ENCODE assay signal across 26 cellular contexts in the genomic region with DNA sequence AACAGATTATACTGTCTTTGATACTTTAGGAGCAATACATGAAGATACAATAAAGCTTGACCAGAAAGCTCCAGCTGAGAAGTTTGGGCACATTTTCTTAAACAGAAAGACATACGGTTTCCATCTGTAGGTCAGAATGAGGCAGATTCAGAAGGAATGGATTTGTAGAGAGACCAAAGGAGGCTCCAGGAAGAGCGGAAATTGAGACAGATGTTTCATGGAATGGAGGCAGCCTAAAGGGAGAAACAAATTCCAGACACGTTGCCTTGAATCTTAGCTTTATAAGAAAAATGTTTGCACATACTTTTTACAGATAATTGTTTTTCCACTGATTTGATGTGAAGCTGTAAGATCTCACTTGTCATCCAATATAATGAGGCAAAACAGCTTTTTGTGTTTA. TPM values are rescaled to one million over a fixed set of nuclear protein-coding genes. Genes with fewer than 3 reads are reported as not detected.
DNase-seq lines count a peak whose midpoint lies in the region; ATAC-seq and TF ChIP-seq lines count a peak whose summit lies in the region.
"Had no signal": no experiment of that assay in that cellular context is flagged by ENCODE, and none has a peak within 500 bp of the region (broad histone marks: within the 10 kb centered on the region; RNA-seq: fewer than 3 reads in every experiment).

No MANE protein-coding gene starts in this region.

- no peaks in the 10 kb centered on the region for H3K79me2 ChIP-seq in trophoblast cell (ENCODE audit: control insufficient read depth, insufficient read depth, low read length, poor library complexity)

- POLR2A ChIA-PET in IMR-90 (lab: Charles Lee; ENCODE audit: unreplicated experiment), result interaction anchor here (0.5 to 1.3 kb wide), 2 partner anchors 200 to 348 kb away, joined by 3 read pairs; no protein-coding TSS in a partner anchor

- H3K36me3 ChIP-seq in IMR-90 (ENCODE audit: control insufficient read depth, insufficient read depth, low read length) (no peaks in the 10 kb centered on the region), trophoblast cell (ENCODE audit: control insufficient read depth in 1 of 2, insufficient read depth in 2 of 2, low read length in 2 of 2) (no peaks in the 10 kb centered on the region)
- H3K36me3 ChIP-seq: brain microvascular endothelial cell, right lobe of liver had no signal

- no peak overlapping the region for H3K14ac ChIP-seq in IMR-90 (replicated peaks; ENCODE audit: low read depth, low read length)
- H3K14ac ChIP-seq in trophoblast cell (ENCODE audit: low read length), result no peak overlapping the region

- peak overlapping the region; percentile 54; the same call in 1 of the 2 replicates for H2BK20ac ChIP-seq in IMR-90 (ENCODE audit: low read depth, low read length)

- H4K91ac ChIP-seq in IMR-90 (ENCODE audit: insufficient read depth, low read depth, low read length), result peak overlapping the region; percentile 39; the same call in 1 of the 2 replicates
- no peak overlapping the region for H4K91ac ChIP-seq in trophoblast cell (ENCODE audit: low read depth, low read length)

- ATAC-seq in IMR-90 (ENCODE audit: low read depth), result peak; percentile 44; the same call in 1 of the 2 replicates
- no peak for ATAC-seq in HG03378 (IDR thresholded peaks at IDR 0.05; ENCODE audit: unreplicated experiment)
- ATAC-seq in activated T-cell treated with anti-CD3 and anti-CD28 coated beads, Interleukin-2, amount 50 U/mL, for 4 hours, result no peak
- ATAC-seq: HepG2; PC-3; right lobe of liver; stimulated activated naive CD8-positive, alpha-beta T cell treated with anti-CD3 and anti-CD28 coated beads, Interleukin-15, Interleukin-2, amounts not matched to agents 100 U/mL and 50 U/mL, for 24 hours had no signal

- intact Hi-C loops in IMR-90 (cut with micrococcal nuclease), result loop anchor here (2.0 kb wide), 2 partner anchors 199 to 347 kb away; no protein-coding TSS in a partner anchor

- H3K9me1 ChIP-seq in IMR-90 (ENCODE audit: insufficient read depth, low read length), result no peaks in the 10 kb centered on the region

- H4K8ac ChIP-seq in IMR-90 (ENCODE audit: low read depth in 2 of 2, low read length in 2 of 2) (peak overlapping the region in 1 of 2 experiments; percentile 29; a peak in 2 of 4 replicates), trophoblast cell (ENCODE audit: low read depth, low read length) (no peak overlapping the region)

- peak overlapping the region; percentile 37 for H2BK5ac ChIP-seq in IMR-90 (ENCODE audit: low read depth, low read length, poor library complexity, severe bottlenecking)
- no peak overlapping the region for H2BK5ac ChIP-seq in trophoblast cell (ENCODE audit: low read depth, low read length, poor library complexity)

- no peak overlapping the region for H2BK15ac ChIP-seq in IMR-90 (ENCODE audit: low read depth, low read length)

- no peaks in the 10 kb centered on the region for H3K4me1 Mint-ChIP-seq in activated T-cell treated with anti-CD3 and anti-CD28 coated beads, Interleukin-2, amount 50 U/mL, for 4 hours (ENCODE audit: low read depth)

- H3K4me3 ChIP-seq in IMR-90 (ENCODE audit: insufficient read depth, low read depth, low read length), result no peak overlapping the region
- no peak overlapping the region for H3K4me3 ChIP-seq in trophoblast cell (ENCODE audit: low read depth, low read length)
- H3K4me3 ChIP-seq: coronary artery, right lobe of liver had no signal

- H3K18ac ChIP-seq in IMR-90 (ENCODE audit: low read depth, low read length) (peak overlapping the region; percentile 9; the same call in 1 of the 2 replicates), trophoblast cell (ENCODE audit: low read length) (no peak overlapping the region)

- no peak for TF ChIP-seq POLR2A in IMR-90 (IDR thresholded peaks at IDR 0.05; ENCODE audit: low read depth, low read length)

- no peak overlapping the region for H3K4me2 ChIP-seq in IMR-90 (ENCODE audit: low read depth, low read length)
- no peak overlapping the region for H3K4me2 ChIP-seq in trophoblast cell (ENCODE audit: low read length)

- H3K36me3 Mint-ChIP-seq in activated T-cell treated with anti-CD3 and anti-CD28 coated beads, Interleukin-2, amount 50 U/mL, for 4 hours (ENCODE audit: insufficient read depth), result no peaks in the 10 kb centered on the region
- H3K36me3 Mint-ChIP-seq: activated naive CD8-positive, alpha-beta T cell had no signal

- H4K5ac ChIP-seq in IMR-90 (ENCODE audit: low read depth, low read length), result no peak overlapping the region; the same call in 1 of the 2 replicates

- no TSS peak for BruUV-seq in IMR-90 (replicated peaks; lab: Mats Ljungman, UMichigan)

- dilution Hi-C loops in IMR-90 (cut with HindIII; ENCODE audit: low sequenced_read_pairs, unreplicated experiment), result loop anchor here (25.0 kb wide), 1 partner anchor 357 kb away; no protein-coding TSS in a partner anchor

- H3K9ac ChIP-seq in IMR-90 (ENCODE audit: low read depth, low read length) (no peak overlapping the region), trophoblast cell (ENCODE audit: low read length) (no peak overlapping the region)

- DNase-seq in AG09319 (ENCODE audit: extremely low read depth, low read depth) (peak; percentile 61), IMR-90 (peak; percentile 49), fibroblast of the conjunctiva (ENCODE audit: low read depth) (peak; percentile 28), trophoblast cell (peak in 1 of 2 donors; percentile 18), NCI-H446 (lab: John Stamatoyannopoulos, UW) (no peak), SHP77 treated with DMSO at 0.1 percent for 48 hours (lab: John Stamatoyannopoulos, UW) (no peak)
- no peak for DNase-seq in activated T-cell treated with anti-CD3 and anti-CD28 coated beads, Interleukin-2, amount 50 U/mL, for 4 hours
- DNase-seq: brain microvascular endothelial cell; CD4-positive, alpha-beta T cell; DMS53; NCI-H146; NCI-H2171; occipital lobe; PC-3; right lobe of liver; stimulated activated CD4-positive, alpha-beta T cell treated with anti-CD3 and anti-CD28 coated beads, Interleukin-1b, Interleukin-23, amount 100 ng/mL, for 48 hours; stimulated activated naive CD8-positive, alpha-beta T cell treated with anti-CD3 and anti-CD28 coated beads, Interleukin-15, Interleukin-2, amounts not matched to agents 100 U/mL and 50 U/mL, for 24 hours; T-helper 9 cell had no signal

- no peak overlapping the region for H2AFZ ChIP-seq in IMR-90 (replicated peaks; ENCODE audit: low read length, poor library complexity)
- H2AFZ ChIP-seq in trophoblast cell (ENCODE audit: insufficient read depth, low read length, poor library complexity), result no peak overlapping the region

- H3K27me3 Mint-ChIP-seq in activated T-cell treated with anti-CD3 and anti-CD28 coated beads, Interleukin-2, amount 50 U/mL, for 4 hours (ENCODE audit: low read depth), result no peaks in the 10 kb centered on the region
- H3K27me3 Mint-ChIP-seq: CD4-positive, alpha-beta T cell had no signal

- in situ Hi-C loops in IMR-90 (cut with MboI; ENCODE audit: low sequenced_read_pairs), result loop anchor here (10.0 kb wide), 1 partner anchor 165 kb away; no protein-coding TSS in a partner anchor

- H3K4me1 ChIP-seq in IMR-90 (ENCODE audit: control insufficient read depth, insufficient read depth, low read length) (peaks cover 6% of the 10 kb centered on the region), trophoblast cell (ENCODE audit: control insufficient read depth in 1 of 2, insufficient read depth in 2 of 2, low read length in 2 of 2) (peaks cover 0 to 2% of the 10 kb centered on the region in 2 experiments)
- H3K4me1 ChIP-seq: right lobe of liver had no signal

- H3K9me3 Mint-ChIP-seq in activated T-cell treated with anti-CD3 and anti-CD28 coated beads, Interleukin-2, amount 50 U/mL, for 4 hours, result no peaks in the 10 kb centered on the region
- H3K9me3 Mint-ChIP-seq: CD4-positive, alpha-beta T cell had no signal

- H3K4me3 Mint-ChIP-seq in activated T-cell treated with anti-CD3 and anti-CD28 coated beads, Interleukin-2, amount 50 U/mL, for 4 hours, result no peak overlapping the region
- H3K4me3 Mint-ChIP-seq: activated naive CD8-positive, alpha-beta T cell; CD4-positive, alpha-beta T cell had no signal

- no peak overlapping the region for H3K56ac ChIP-seq in IMR-90 (ENCODE audit: extremely low read depth, insufficient read depth, low read length)

- H2BK120ac ChIP-seq in IMR-90 (ENCODE audit: low read depth, low read length) (peak overlapping the region; percentile 77), trophoblast cell (ENCODE audit: insufficient read depth, low read length, poor library complexity) (peak overlapping the region; percentile 80)

- H4K20me1 ChIP-seq in IMR-90 (ENCODE audit: insufficient read depth, low read length), result no peaks in the 10 kb centered on the region

- no peak overlapping the region for H3K4ac ChIP-seq in IMR-90 (ENCODE audit: low read depth, low read length)
- no peak overlapping the region for H3K4ac ChIP-seq in trophoblast cell (ENCODE audit: low read depth, low read length)

- TF ChIP-seq CTCF in AG09319 (IDR thresholded peaks at IDR 0.05; ENCODE audit: low read depth, low read length) (no peak), IMR-90 (conservative IDR thresholded peaks at IDR 0.05; ENCODE audit: low read depth, low read length) (no peak)

- H3K9me3 ChIP-seq in IMR-90 (ENCODE audit: control insufficient read depth, insufficient read depth, low read length) (no peaks in the 10 kb centered on the region), trophoblast cell (ENCODE audit: insufficient read depth, low read depth, low read length) (no peaks in the 10 kb centered on the region)
- H3K9me3 ChIP-seq: right lobe of liver had no signal

- H3K27me3 ChIP-seq in IMR-90 (ENCODE audit: control insufficient read depth, insufficient read depth, low read length) (no peaks in the 10 kb centered on the region), trophoblast cell (ENCODE audit: insufficient read depth, low read length) (no peaks in the 10 kb centered on the region)
- H3K27me3 ChIP-seq: brain microvascular endothelial cell, right lobe of liver had no signal

- H2AK9ac ChIP-seq in IMR-90 (replicated peaks; ENCODE audit: low read depth, low read length, poor library complexity), result no peak overlapping the region

- H4K12ac ChIP-seq in trophoblast cell (ENCODE audit: low read depth, low read length), result no peak overlapping the region

- H3K79me1 ChIP-seq in IMR-90 (ENCODE audit: low read depth in 1 of 2, low read length in 2 of 2), result no peaks in the 10 kb centered on the region
- H3K79me1 ChIP-seq in trophoblast cell (ENCODE audit: low read length), result peaks cover 5% of the 10 kb centered on the region

- peak overlapping the region; percentile 84 for H2BK12ac ChIP-seq in trophoblast cell (ENCODE audit: low read length)

- H3K23ac ChIP-seq in IMR-90 (ENCODE audit: low read depth, low read length) (no peak overlapping the region), trophoblast cell (ENCODE audit: low read length) (no peak overlapping the region)

- H2AK5ac ChIP-seq in IMR-90 (ENCODE audit: low read depth, low read length) (no peak overlapping the region), trophoblast cell (ENCODE audit: low read length) (no peak overlapping the region)

- H3K27ac ChIP-seq in IMR-90 (ENCODE audit: insufficient read depth, low read length) (peak overlapping the region; percentile 57; the same call in 1 of the 2 replicates), trophoblast cell (ENCODE audit: low read depth, low read length) (peak overlapping the region; percentile 47)
- H3K27ac ChIP-seq: brain microvascular endothelial cell, right lobe of liver had no signal

- no peak for TF ChIP-seq RAD21 in IMR-90 (IDR thresholded peaks at IDR 0.05; ENCODE audit: low read length)

- WGBS in IMR-90 (ENCODE audit: extremely low coverage in 2 of 2, insufficient read length in 1 of 2), 2 experiments, result 22% methylated on average over 1 of the region's 3 CpGs; no CpG with 5 or more reads in 1 of the 2 experiments
- no CpG with 5 or more reads among the region's 3 CpGs for WGBS in trophoblast cell (ENCODE audit: extremely low coverage, insufficient coverage, insufficient read length)

- CTCF ChIA-PET in IMR-90 (lab: Yijun Ruan, JAX), result interaction anchor here (1.3 kb wide), 1 partner anchor 376 kb away, joined by 3 read pairs; no protein-coding TSS in a partner anchor

RNA-seq across cellular contexts. Expression of gene EPYC, which starts 24.8 kb away (rescaled TPM):
- total RNA-seq in IMR-90 (2012; rRNA removed), result not detected in 2 replicates
- not detected in 2 replicates for polyA plus RNA-seq in IMR-90 (2012; rRNA removed)
- not detected in 2 replicates for polyA plus RNA-seq in IMR-90 (2012; cell fraction: cytosol; rRNA removed)
- polyA plus RNA-seq in IMR-90 (2012; cell fraction: nucleus; rRNA removed; ENCODE audit: low replicate concordance), result not detected in 2 replicates
- 0.04 and 0.10 TPM in 2 replicates for polyA plus RNA-seq in trophoblast cell (2013)
- total RNA-seq in activated T-cell treated with anti-CD3 and anti-CD28 coated beads, Interleukin-2, amount 50 U/mL, for 4 hours, result not detected
- total RNA-seq: A673; CD4-positive, alpha-beta T cell; HepG2; lower leg skin; occipital lobe; PC-3; right lobe of liver; ureter had no signal
- polyA plus RNA-seq: HepG2 had no signal

RNA-seq across cellular contexts. Expression of gene CCER1, which starts 25.0 kb away (rescaled TPM):
- total RNA-seq in IMR-90 (2012; rRNA removed), result not detected in 2 replicates
- not detected in 2 replicates for polyA plus RNA-seq in IMR-90 (2012; rRNA removed)
- not detected in 2 replicates for polyA plus RNA-seq in IMR-90 (2012; cell fraction: cytosol; rRNA removed)
- not detected in 2 replicates for polyA plus RNA-seq in IMR-90 (2012; cell fraction: nucleus; rRNA removed; ENCODE audit: low replicate concordance)
- polyA plus RNA-seq in trophoblast cell (2013), result not detected in 2 replicates
- not detected for total RNA-seq in activated T-cell treated with anti-CD3 and anti-CD28 coated beads, Interleukin-2, amount 50 U/mL, for 4 hours
- total RNA-seq: A673; CD4-positive, alpha-beta T cell; HepG2; lower leg skin; occipital lobe; PC-3; right lobe of liver; SK-MEL-5; ureter had no signal
- polyA plus RNA-seq: HepG2 had no signal

Comparison
In these comparisons a context has a peak if more than half of its experiments do, and no peak if none do; other contexts are left out.
1. DNase-seq: peak in AG09319 (single experiment), IMR-90 (single experiment) and fibroblast of the conjunctiva (single experiment); none in NCI-H446 (0 of 2), SHP77 treated with DMSO at 0.1 percent for 48 hours (single experiment) and activated T-cell treated with anti-CD3 and anti-CD28 coated beads, Interleukin-2, amount 50 U/mL, for 4 hours (single experiment).